Comparison of ENCODE assay signal across 14 cellular contexts in genomic region chr16:89155851-89156739, GRCh38. TPM values are rescaled to one million over a fixed set of nuclear protein-coding genes. Genes with fewer than 3 reads are reported as not detected.
A peak's percentile ranks its signal among the peaks of the same experiment; 100 is the strongest.
DNase-seq lines count a peak whose midpoint lies in the region; ATAC-seq, FAIRE-seq and TF ChIP-seq lines count a peak whose summit lies in the region.
"Had no signal": no experiment of that assay in that cellular context is flagged by ENCODE, and none has a peak within 500 bp of the region (broad histone marks: within the 10 kb centered on the region; RNA-seq: fewer than 3 reads in every experiment).

No MANE protein-coding gene starts in this region.

- H3K27ac Mint-ChIP-seq in activated CD4-positive, alpha-beta T cell treated with anti-CD3 and anti-CD28 coated beads, Interleukin-2, amount 10 ng/mL, durations not matched to agents 7 days and 5 days: peak overlapping the region; percentile 46
- H3K27ac Mint-ChIP-seq: activated T-helper 2 cell treated with anti-CD3 and anti-CD28 coated beads, Interferon-gamma antibody, Interleukin-2, Interleukin-4, amounts not matched to agents 10 μg/mL and 5 μg/mL and 100 μg/mL, durations not matched to agents 14 hours and 24 hours and 36 hours had no signal

- H3K4me1 ChIP-seq in adrenal gland (replicated peaks in 1 of 2): peaks cover 13 to 23% of the 10 kb centered on the region in 2 donors
- H3K4me1 ChIP-seq in testis: peaks cover 26% of the 10 kb centered on the region

- no peak for TF ChIP-seq POLR2A in adrenal gland (IDR thresholded peaks at IDR 0.05)
- TF ChIP-seq POLR2A in testis (IDR thresholded peaks at IDR 0.05): no peak
- no peak for TF ChIP-seq POLR2A in GM12892 (IDR thresholded peaks at IDR 0.05; ENCODE audit: low read depth, low read length)

- ATAC-seq in left colon (peak; percentile 2), HG02610 (IDR thresholded peaks at IDR 0.05; ENCODE audit: unreplicated experiment) (no peak)

- no peak overlapping the region for H3K4me3 Mint-ChIP-seq in activated CD4-positive, alpha-beta T cell treated with anti-CD3 and anti-CD28 coated beads, Interleukin-2, amount 10 ng/mL, durations not matched to agents 7 days and 5 days

- intact Hi-C loops in adrenal gland (cut with DNase I): no loop called here
- intact Hi-C loops in left colon (cut with DNase I, micrococcal nuclease): no loop called here
- intact Hi-C loops in testis (cut with DNase I; ENCODE audit: low total_unique reads): no loop called here

- peaks cover 17% of the 10 kb centered on the region for H3K9me3 Mint-ChIP-seq in activated CD4-positive, alpha-beta T cell treated with anti-CD3 and anti-CD28 coated beads, Interleukin-2, amount 10 ng/mL, durations not matched to agents 7 days and 5 days
- H3K9me3 Mint-ChIP-seq: naive B cell had no signal

- TF ChIP-seq CTCF in adrenal gland (IDR thresholded peaks at IDR 0.05) (no peak), testis (IDR thresholded peaks at IDR 0.05) (no peak)

- no peaks in the 10 kb centered on the region for H3K36me3 ChIP-seq in adrenal gland (replicated peaks in 1 of 2)
- no peaks in the 10 kb centered on the region for H3K36me3 ChIP-seq in testis (ENCODE audit: low read depth, missing control alignments)

- H3K9me3 ChIP-seq in adrenal gland (replicated peaks in 1 of 3) (no peaks in the 10 kb centered on the region), testis (no peaks in the 10 kb centered on the region)

- H3K27me3 ChIP-seq in adrenal gland (no peaks in the 10 kb centered on the region), testis (no peaks in the 10 kb centered on the region)

- CTCF ChIA-PET in activated CD4-positive, alpha-beta T cell treated with anti-CD3 and anti-CD28 coated beads, Interleukin-2, amount 10 ng/mL, durations not matched to agents 7 days and 5 days (lab: Charles Lee): interaction anchor here (2.5 kb wide), 1 partner anchor 11 kb away, joined by 10 read pairs; no protein-coding TSS in a partner anchor

- 55 to 60% (median 56%) methylated on average over 13 to 24 of the region's 24 CpGs for WGBS in adrenal gland, 4 donors
- 62 to 63% methylated on average over 8 to 24 of the region's 24 CpGs for WGBS in testis, 2 donors

- FAIRE-seq in GM12892 (lab: Jason Lieb, UNC): no peak

- no peaks in the 10 kb centered on the region for H3K27me3 Mint-ChIP-seq in activated CD4-positive, alpha-beta T cell treated with anti-CD3 and anti-CD28 coated beads, Interleukin-2, amount 10 ng/mL, durations not matched to agents 7 days and 5 days
- H3K27me3 Mint-ChIP-seq: naive B cell had no signal

- no peak overlapping the region for H3K4me3 ChIP-seq in adrenal gland
- no peak overlapping the region for H3K4me3 ChIP-seq in testis

- no peak for DNase-seq in activated CD4-positive, alpha-beta T cell treated with anti-CD3 and anti-CD28 coated beads, Interleukin-2, amount 10 ng/mL, durations not matched to agents 7 days and 5 days
- no peak for DNase-seq in activated CD4-positive, alpha-beta T cell treated with anti-CD3 and anti-CD28 coated beads, Interleukin-2, amount 50 U/mL, for 48 hours
- DNase-seq in adrenal gland (peak in 6 of 7 donors; percentile 41 to 65 (median 52)), left colon (no peak), testis (peak; percentile 24), GM12892 (ENCODE audit: insufficient read length) (no peak)
- DNase-seq in activated CD8-positive, alpha-beta memory T cell treated with anti-CD3 and anti-CD28 coated beads for 24 hours: no peak
- DNase-seq: activated CD4-positive, alpha-beta T cell treated with anti-CD3 and anti-CD28 coated beads for 4 hours; DMS79 treated with DMSO at 0.1 percent for 48 hours; naive B cell; NCI-H187 had no signal

- POLR2A ChIA-PET in activated CD4-positive, alpha-beta T cell treated with anti-CD3 and anti-CD28 coated beads, Interleukin-2, amount 10 ng/mL, durations not matched to agents 7 days and 5 days (lab: Charles Lee): interaction anchor here (0.5 kb wide), 1 partner anchor 8 kb away, joined by 3 read pairs; no protein-coding TSS in a partner anchor

- H3K4me1 Mint-ChIP-seq in activated CD4-positive, alpha-beta T cell treated with anti-CD3 and anti-CD28 coated beads, Interleukin-2, amount 10 ng/mL, durations not matched to agents 7 days and 5 days: peaks cover 2% of the 10 kb centered on the region

- peaks cover 6% of the 10 kb centered on the region for H3K36me3 Mint-ChIP-seq in activated CD4-positive, alpha-beta T cell treated with anti-CD3 and anti-CD28 coated beads, Interleukin-2, amount 10 ng/mL, durations not matched to agents 7 days and 5 days (ENCODE audit: low read depth)

- H3K27ac ChIP-seq in adrenal gland (peak overlapping the region in 2 of 5 donors; percentile 18 to 79), testis (no peak overlapping the region)

RNA-seq across cellular contexts. Expression of gene CDH15, which starts 15.5 kb away (rescaled TPM):
- total RNA-seq in activated CD4-positive, alpha-beta T cell treated with anti-CD3 and anti-CD28 coated beads, Interleukin-2, amount 10 ng/mL, durations not matched to agents 7 days and 5 days: not detected
- total RNA-seq in adrenal gland: under 1 TPM in 7 of 8 donors, not detected in 1; 0.08 to 0.32 (median 0.17) TPM
- polyA plus RNA-seq in adrenal gland: under 1 TPM; 0.05 to 0.17 (median 0.08) TPM
- not detected for total RNA-seq in left colon
- 1 to 10 TPM; 2.1 to 3.0 TPM for total RNA-seq in testis
- 1.4 TPM for polyA plus RNA-seq in testis (ENCODE audit: insufficient read depth, low read depth, low replicate concordance)
- polyA plus RNA-seq in GM12892 (2012; ENCODE audit: missing spikeins): 0.40 TPM
- total RNA-seq: activated T-helper 2 cell treated with anti-CD3 and anti-CD28 coated beads, Interferon-gamma antibody, Interleukin-2, Interleukin-4, amounts not matched to agents 10 μg/mL and 5 μg/mL and 100 μg/mL, durations not matched to agents 14 hours and 24 hours and 36 hours had no signal
- polyA plus RNA-seq: esophagus had no signal

RNA-seq across cellular contexts. Expression of gene SLC22A31, which starts 44.2 kb away (rescaled TPM):
- total RNA-seq in activated CD4-positive, alpha-beta T cell treated with anti-CD3 and anti-CD28 coated beads, Interleukin-2, amount 10 ng/mL, durations not matched to agents 7 days and 5 days: 1 to 10 TPM; 1.8 to 2.8 TPM
- total RNA-seq in adrenal gland (1 to 10 TPM in 3 of 8 donors, under 1 TPM in 2, not detected in 3; 0.28 to 3.2 (median 2.0) TPM), left colon (under 1 TPM; 0.34 to 0.59 TPM), testis (1 to 10 TPM; 3.9 to 8.2 TPM)
- polyA plus RNA-seq in adrenal gland (1 to 10 TPM in 1 of 3 donors, under 1 TPM in 1, not detected in 1; 0.72 to 2.9 TPM), testis (ENCODE audit: insufficient read depth, low read depth, low replicate concordance) (6.2 TPM)
- polyA plus RNA-seq in GM12892 (2012; ENCODE audit: missing spikeins): not detected

Comparison
In these comparisons a context has a peak if more than half of its experiments do, and no peak if none do; other contexts are left out.
1. DNase-seq: peak in adrenal gland (6 of 7) and testis (single experiment); none in activated CD4-positive, alpha-beta T cell treated with anti-CD3 and anti-CD28 coated beads, Interleukin-2, amount 10 ng/mL, durations not matched to agents 7 days and 5 days (single experiment), activated CD4-positive, alpha-beta T cell treated with anti-CD3 and anti-CD28 coated beads, Interleukin-2, amount 50 U/mL, for 48 hours (0 of 2), left colon (0 of 2), activated CD8-positive, alpha-beta memory T cell treated with anti-CD3 and anti-CD28 coated beads for 24 hours (single experiment) and GM12892 (single experiment).